14 cellular contexts compared by ENCODE assay signal in the genomic region with DNA sequence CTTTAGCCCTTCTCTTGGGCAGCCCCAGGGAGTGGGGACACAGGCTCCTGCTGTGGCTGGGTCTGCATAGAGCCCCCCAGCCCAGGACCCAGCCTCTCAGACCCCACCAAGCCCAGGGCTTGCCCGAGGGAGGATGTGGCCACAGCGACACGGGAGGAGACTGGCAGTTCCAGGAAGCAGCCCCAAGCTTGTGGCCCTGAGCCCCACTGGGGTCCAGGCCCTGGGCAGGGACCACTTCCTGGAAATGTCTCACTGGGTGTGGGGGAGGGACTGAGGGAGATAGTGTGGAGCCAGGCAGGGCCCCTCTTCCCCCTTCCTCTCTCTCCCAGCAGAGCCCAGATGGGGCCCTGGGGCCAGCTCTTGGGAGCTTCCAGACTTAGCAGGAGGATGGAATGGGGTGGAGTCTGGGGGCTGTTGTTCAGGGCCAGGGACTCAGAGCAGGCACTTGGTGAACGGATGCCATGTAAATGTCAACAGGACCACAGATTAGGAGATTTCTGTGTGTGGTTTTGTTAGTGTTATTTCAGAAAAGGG. TPM values are rescaled to one million over a fixed set of nuclear protein-coding genes. Genes with fewer than 3 reads are reported as not detected.
DNase-seq lines count a peak whose midpoint lies in the region; ATAC-seq and TF ChIP-seq lines count a peak whose summit lies in the region.
"Had no signal": no experiment of that assay in that cellular context is flagged by ENCODE, and none has a peak within 500 bp of the region (broad histone marks: within the 10 kb centered on the region; RNA-seq: fewer than 3 reads in every experiment).

No MANE protein-coding gene starts in this region.

- CTCF ChIA-PET in activated CD8-positive, alpha-beta memory T cell treated with anti-CD3 and anti-CD28 coated beads, Interleukin-2, amount 10 ng/mL, durations not matched to agents 7 days and 5 days (lab: Charles Lee): interaction anchor here (1.0 to 27.4 kb wide), 19 partner anchors 13 to 424 kb away, joined by 3 to 559 read pairs (median 11); a partner anchor contains a TSS

- DNase-seq in AG20443 (ENCODE audit: low spot score) (peak; percentile 5), mesothelial cell of epicardium (ENCODE audit: low spot score in 2 of 2, unreplicated experiment in 2 of 2) (no peak), DMS53 (lab: John Stamatoyannopoulos, UW) (no peak), GM19238 (ENCODE audit: insufficient read length, low spot score) (no peak)
- DNase-seq in activated CD8-positive, alpha-beta memory T cell treated with anti-CD3 and anti-CD28 coated beads, Interleukin-2, amount 10 ng/mL, durations not matched to agents 7 days and 5 days: peak; percentile 92
- DNase-seq: activated CD4-positive, alpha-beta T cell treated with anti-CD3 and anti-CD28 coated beads, Interleukin-2, amount 50 U/mL, for 4 hours; C1 segment of cervical spinal cord; esophagus squamous epithelium; NCI-H2171 treated with DMSO at 0.1 percent for 48 hours; Right ventricle myocardium superior had no signal

- H3K9me3 Mint-ChIP-seq in IgD-negative memory B cell (no peaks in the 10 kb centered on the region), mesothelial cell of epicardium (no peaks in the 10 kb centered on the region)
- H3K9me3 Mint-ChIP-seq in activated CD8-positive, alpha-beta memory T cell treated with anti-CD3 and anti-CD28 coated beads, Interleukin-2, amount 10 ng/mL, durations not matched to agents 7 days and 5 days (ENCODE audit: low read depth): no peaks in the 10 kb centered on the region

- ATAC-seq in activated CD8-positive, alpha-beta memory T cell treated with anti-CD3 and anti-CD28 coated beads, Interleukin-2, amount 10 ng/mL, durations not matched to agents 7 days and 5 days: peak; percentile 73
- no peak for ATAC-seq in GM18867 (IDR thresholded peaks at IDR 0.05; ENCODE audit: unreplicated experiment)
- no peak for ATAC-seq in GM21825 (IDR thresholded peaks at IDR 0.05; ENCODE audit: unreplicated experiment)

- H3K27me3 Mint-ChIP-seq in IgD-negative memory B cell (no peaks in the 10 kb centered on the region), mesothelial cell of epicardium (ENCODE audit: low read depth) (peaks cover 2% of the 10 kb centered on the region)
- no peaks in the 10 kb centered on the region for H3K27me3 Mint-ChIP-seq in activated CD8-positive, alpha-beta memory T cell treated with anti-CD3 and anti-CD28 coated beads, Interleukin-2, amount 10 ng/mL, durations not matched to agents 7 days and 5 days

- no peaks in the 10 kb centered on the region for H3K36me3 Mint-ChIP-seq in IgD-negative memory B cell
- peaks cover 26% of the 10 kb centered on the region for H3K36me3 Mint-ChIP-seq in activated CD8-positive, alpha-beta memory T cell treated with anti-CD3 and anti-CD28 coated beads, Interleukin-2, amount 10 ng/mL, durations not matched to agents 7 days and 5 days
- no peaks in the 10 kb centered on the region for H3K36me3 Mint-ChIP-seq in mesothelial cell of epicardium

- H3K4me1 Mint-ChIP-seq in IgD-negative memory B cell: peaks cover 8 to 15% (median 12%) of the 10 kb centered on the region in 3 donors
- H3K4me1 Mint-ChIP-seq in activated CD8-positive, alpha-beta memory T cell treated with anti-CD3 and anti-CD28 coated beads, Interleukin-2, amount 10 ng/mL, durations not matched to agents 7 days and 5 days: peaks cover 66% of the 10 kb centered on the region
- peaks cover 28% of the 10 kb centered on the region for H3K4me1 Mint-ChIP-seq in mesothelial cell of epicardium

- H3K27ac Mint-ChIP-seq in IgD-negative memory B cell (peak overlapping the region in 2 of 3 donors; percentile 63 to 91), mesothelial cell of epicardium (peak overlapping the region; percentile 0)
- H3K27ac Mint-ChIP-seq in activated CD8-positive, alpha-beta memory T cell treated with anti-CD3 and anti-CD28 coated beads, Interleukin-2, amount 10 ng/mL, durations not matched to agents 7 days and 5 days: peak overlapping the region; percentile 91

- no peak overlapping the region for H3K4me3 Mint-ChIP-seq in IgD-negative memory B cell
- H3K4me3 Mint-ChIP-seq in activated CD8-positive, alpha-beta memory T cell treated with anti-CD3 and anti-CD28 coated beads, Interleukin-2, amount 10 ng/mL, durations not matched to agents 7 days and 5 days: peak overlapping the region; percentile 53
- no peak overlapping the region for H3K4me3 Mint-ChIP-seq in mesothelial cell of epicardium

- TF ChIP-seq CTCF in mesothelial cell of epicardium (IDR thresholded peaks at IDR 0.05; ENCODE audit: unreplicated experiment): no peak

RNA-seq across cellular contexts. Expression of a gene that starts 35.3 kb away (rescaled TPM):
- 33.5 TPM for polyA plus RNA-seq in IgD-negative memory B cell
- 10 to 100 TPM; 34.4 to 47.9 TPM for total RNA-seq in activated CD8-positive, alpha-beta memory T cell treated with anti-CD3 and anti-CD28 coated beads, Interleukin-2, amount 10 ng/mL, durations not matched to agents 7 days and 5 days
- total RNA-seq in mesothelial cell of epicardium: 1.1 to 1.3 TPM (median 1.3 TPM) in 3 replicates
- total RNA-seq: bronchial epithelial cell had no signal

RNA-seq across cellular contexts. Expression of a gene that starts 41.4 kb away (rescaled TPM):
- polyA plus RNA-seq in IgD-negative memory B cell: 15.1 TPM
- 10 to 100 TPM; 19.7 to 20.2 TPM for total RNA-seq in activated CD8-positive, alpha-beta memory T cell treated with anti-CD3 and anti-CD28 coated beads, Interleukin-2, amount 10 ng/mL, durations not matched to agents 7 days and 5 days
- total RNA-seq in mesothelial cell of epicardium: 30.6 to 31.9 TPM (median 31.3 TPM) in 3 replicates

RNA-seq across cellular contexts. Expression of a gene that starts 50.7 kb away (rescaled TPM):
- polyA plus RNA-seq in IgD-negative memory B cell: 10.3 TPM
- 10 to 100 TPM in 1 of 2 experiments, 1 to 10 TPM in 1; 7.3 to 19.9 TPM for total RNA-seq in activated CD8-positive, alpha-beta memory T cell treated with anti-CD3 and anti-CD28 coated beads, Interleukin-2, amount 10 ng/mL, durations not matched to agents 7 days and 5 days
- total RNA-seq in mesothelial cell of epicardium: 65.8 to 67.1 TPM (median 66.9 TPM) in 3 replicates

Comparison
In these comparisons a context has a peak if more than half of its experiments do, and no peak if none do; other contexts are left out.
1. DNase-seq: peak in AG20443 (single experiment) and activated CD8-positive, alpha-beta memory T cell treated with anti-CD3 and anti-CD28 coated beads, Interleukin-2, amount 10 ng/mL, durations not matched to agents 7 days and 5 days (single experiment); none in mesothelial cell of epicardium (0 of 2), DMS53 (single experiment) and GM19238 (single experiment).
2. H3K27ac Mint-ChIP-seq: peak in every context shown above with its lines; median percentile 91 in activated CD8-positive, alpha-beta memory T cell treated with anti-CD3 and anti-CD28 coated beads, Interleukin-2, amount 10 ng/mL, durations not matched to agents 7 days and 5 days; 77 in IgD-negative memory B cell; 0 in mesothelial cell of epicardium.
3. RNA of a gene that starts 35.3 kb away (total RNA-seq): 34.4 to 47.9 TPM in activated CD8-positive, alpha-beta memory T cell treated with anti-CD3 and anti-CD28 coated beads, Interleukin-2, amount 10 ng/mL, durations not matched to agents 7 days and 5 days; 1.1 to 1.3 TPM in mesothelial cell of epicardium; every median in the first group is over 10 times any median in the second.